In the genomic region with DNA sequence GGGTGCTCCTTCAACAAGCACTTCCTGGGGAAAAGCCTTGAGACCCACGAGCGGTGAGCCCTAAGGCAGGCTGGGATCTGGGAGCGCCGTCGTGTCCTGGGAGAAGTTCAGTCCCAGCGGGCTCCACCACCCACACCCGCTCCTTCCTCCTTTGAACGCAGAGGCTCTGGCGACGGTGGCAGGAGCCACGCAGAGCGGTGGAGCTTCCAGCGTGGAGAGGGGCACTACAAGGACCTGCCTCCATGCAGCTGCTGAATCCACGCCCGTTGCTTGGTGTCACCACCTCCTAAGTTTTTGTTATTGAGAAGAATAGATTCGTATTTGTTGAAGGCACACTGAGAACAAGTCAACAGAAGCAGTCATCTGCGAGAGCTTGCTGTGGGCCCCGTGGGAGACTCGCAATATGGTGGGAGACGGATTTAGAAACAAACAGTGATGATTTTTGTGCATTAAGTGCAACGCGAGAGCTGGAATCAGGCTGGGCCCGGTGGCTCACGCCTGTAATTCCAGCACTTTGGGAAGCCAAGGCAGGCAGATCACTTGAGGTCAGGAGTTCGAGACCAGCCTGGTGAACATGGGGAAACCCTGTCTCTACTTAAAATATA, we compare ENCODE assay signal across 31 cellular contexts.
"Had no signal": no experiment of that assay in that cellular context is flagged by ENCODE, and none has a peak within 500 bp of the region (broad histone marks: within the 10 kb centered on the region; RNA-seq: fewer than 3 reads in every experiment).

No MANE protein-coding gene starts in this region.

- FAIRE-seq: endometrium, keratinocyte had no signal

- H3K36me3 ChIP-seq: cardiac muscle cell, colonic mucosa, gastroesophageal sphincter, tibial nerve, uterus had no signal

- H3K27me3 ChIP-seq: body of pancreas, cardiac muscle cell, colonic mucosa, tibial nerve, uterus had no signal

- H3K4me1 ChIP-seq: colonic mucosa, tibial nerve, uterus had no signal

- H3K36me3 Mint-ChIP-seq: activated naive CD8-positive, alpha-beta T cell; mesothelial cell of epicardium; naive B cell had no signal

- H3K4me1 Mint-ChIP-seq: naive B cell had no signal

- H3K27ac Mint-ChIP-seq: activated naive CD8-positive, alpha-beta T cell; activated T-cell treated with anti-CD3 and anti-CD28 coated beads, Interleukin-2, amount 50 U/mL, for 72 hours; mesothelial cell of epicardium; T-helper 2 cell treated with Interferon-gamma antibody and Interleukin-4, amounts not matched to agents 5 μg/mL and 100 μg/mL, for 36 hours had no signal

- H3K27ac ChIP-seq: body of pancreas, cardiac muscle cell, colonic mucosa, epithelial cell of prostate, gastroesophageal sphincter, tibial nerve, uterus, VCaP had no signal

- H3K4me3 Mint-ChIP-seq: activated naive CD8-positive, alpha-beta T cell; activated T-cell treated with anti-CD3 and anti-CD28 coated beads, Interleukin-2, amount 50 U/mL, for 72 hours; mesothelial cell of epicardium; T-helper 2 cell treated with Interferon-gamma antibody and Interleukin-4, amounts not matched to agents 5 μg/mL and 100 μg/mL, for 36 hours had no signal

- H3K4me3 ChIP-seq: body of pancreas, cardiac muscle cell, colonic mucosa, gastroesophageal sphincter, tibial nerve, uterus had no signal

- DNase-seq: activated CD4-positive, alpha-beta T cell treated with anti-CD3 and anti-CD28 coated beads for 4 hours; activated CD4-positive, alpha-beta T cell treated with anti-CD3 and anti-CD28 coated beads, Interleukin-2, amount 50 U/mL, for 4 hours; activated naive CD4-positive, alpha-beta T cell treated with Interleukin-2 at 50 U/mL for 16 hours; activated T-cell treated with anti-CD3 and anti-CD28 coated beads for 4 hours; activated T-cell treated with anti-CD3 and anti-CD28 coated beads, Interleukin-2, amount 50 U/mL, for 72 hours; aorta; body of pancreas; cerebellar nuclear complex; colonic mucosa; effector CD8-positive, alpha-beta T cell; head of caudate nucleus; hippocampal formation; left cardiac atrium; left ventricle myocardium superior; mammary epithelial cell; naive B cell; right cardiac atrium; stimulated activated CD4-positive, alpha-beta T cell treated with anti-CD3 and anti-CD28 coated beads, Interleukin-2, amount 100 ng/mL, for 48 hours; stimulated activated naive CD4-positive, alpha-beta T cell treated with Interleukin-2 at 50 U/mL for 16 hours; T-helper 1 cell; uterus had no signal

- H3K9me3 ChIP-seq: colonic mucosa, uterus had no signal
